Comparison of ENCODE assay signal across 9 cellular contexts in the genomic region with DNA sequence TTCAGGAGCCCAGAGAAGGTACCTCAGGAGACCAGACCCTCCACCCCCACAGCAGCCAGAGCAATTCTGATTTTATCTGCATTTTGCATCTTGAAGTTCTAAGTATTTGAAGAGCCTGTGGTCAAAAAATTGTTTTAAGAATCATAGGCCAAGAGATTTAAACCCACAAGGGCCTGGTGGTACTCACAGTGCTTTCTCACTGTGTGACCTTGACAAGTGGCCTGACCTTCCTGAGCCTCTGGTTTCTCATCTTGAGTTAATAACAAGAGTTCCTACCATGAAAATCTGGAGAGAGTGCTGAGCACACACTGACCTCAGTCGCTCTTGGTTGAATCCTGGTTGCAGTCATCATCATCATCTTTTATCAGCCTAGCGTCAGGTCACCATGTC. TPM values are rescaled to one million over a fixed set of nuclear protein-coding genes. Genes with fewer than 3 reads are reported as not detected.
DNase-seq lines count a peak whose midpoint lies in the region; ATAC-seq and TF ChIP-seq lines count a peak whose summit lies in the region.
"Had no signal": no experiment of that assay in that cellular context is flagged by ENCODE, and none has a peak within 500 bp of the region (broad histone marks: within the 10 kb centered on the region; RNA-seq: fewer than 3 reads in every experiment).

No MANE protein-coding gene starts in this region.

- intact Hi-C loops in CD14-positive monocyte (cut with micrococcal nuclease): loop anchor here in 1 of 2 donors (1.0 to 5.0 kb wide), 3 partner anchors 37 to 163 kb away; a partner anchor contains a TSS

- H3K9me3 ChIP-seq in SJCRH30 (replicated peaks): no peaks in the 10 kb centered on the region

- peak; percentile 8 for ATAC-seq in HG03378 (IDR thresholded peaks at IDR 0.05; ENCODE audit: unreplicated experiment)

- H3K36me3 Mint-ChIP-seq in CD14-positive monocyte (peaks cover 73 to 88% of the 10 kb centered on the region in 2 donors), mesothelial cell of epicardium (peaks cover 19% of the 10 kb centered on the region)
- H3K36me3 Mint-ChIP-seq in activated naive CD8-positive, alpha-beta T cell treated with anti-CD3 and anti-CD28 coated beads for 36 hours: peaks cover 35% of the 10 kb centered on the region

- H3K9me3 Mint-ChIP-seq in CD14-positive monocyte: peaks cover 0 to 5% (median 0%) of the 10 kb centered on the region in 7 donors
- H3K9me3 Mint-ChIP-seq in activated naive CD8-positive, alpha-beta T cell treated with anti-CD3 and anti-CD28 coated beads for 36 hours: no peaks in the 10 kb centered on the region
- no peaks in the 10 kb centered on the region for H3K9me3 Mint-ChIP-seq in mesothelial cell of epicardium
- H3K9me3 Mint-ChIP-seq: memory B cell had no signal

- no peaks in the 10 kb centered on the region for H3K27me3 ChIP-seq in SJCRH30

- no peak overlapping the region for H3K4me3 Mint-ChIP-seq in CD14-positive monocyte
- no peak overlapping the region for H3K4me3 Mint-ChIP-seq in activated naive CD8-positive, alpha-beta T cell treated with anti-CD3 and anti-CD28 coated beads for 36 hours
- no peak overlapping the region for H3K4me3 Mint-ChIP-seq in mesothelial cell of epicardium
- H3K4me3 Mint-ChIP-seq: memory B cell had no signal

- TF ChIP-seq CTCF in CD14-positive monocyte (IDR thresholded peaks at IDR 0.05) (no peak), mesothelial cell of epicardium (IDR thresholded peaks at IDR 0.05; ENCODE audit: unreplicated experiment) (no peak)

- no peak overlapping the region for H3K4me3 ChIP-seq in SJCRH30

- peaks cover 24% of the 10 kb centered on the region for H3K4me1 Mint-ChIP-seq in CD14-positive monocyte
- peaks cover 15% of the 10 kb centered on the region for H3K4me1 Mint-ChIP-seq in activated naive CD8-positive, alpha-beta T cell treated with anti-CD3 and anti-CD28 coated beads for 36 hours
- peaks cover 20% of the 10 kb centered on the region for H3K4me1 Mint-ChIP-seq in mesothelial cell of epicardium

- H3K27me3 Mint-ChIP-seq in CD14-positive monocyte (ENCODE audit: low read depth in 3 of 3) (peaks cover 0 to 2% (median 0%) of the 10 kb centered on the region in 3 donors), mesothelial cell of epicardium (ENCODE audit: low read depth) (no peaks in the 10 kb centered on the region)
- H3K27me3 Mint-ChIP-seq in activated naive CD8-positive, alpha-beta T cell treated with anti-CD3 and anti-CD28 coated beads for 36 hours: no peaks in the 10 kb centered on the region
- H3K27me3 Mint-ChIP-seq: memory B cell had no signal

- H3K27ac Mint-ChIP-seq in CD14-positive monocyte (peak overlapping the region; percentile 86 to 98 (median 89)), mesothelial cell of epicardium (peak overlapping the region; percentile 94)
- H3K27ac Mint-ChIP-seq in activated naive CD8-positive, alpha-beta T cell treated with anti-CD3 and anti-CD28 coated beads for 36 hours: peak overlapping the region; percentile 76
- H3K27ac Mint-ChIP-seq: memory B cell had no signal

- peaks cover 18% of the 10 kb centered on the region for H3K4me1 ChIP-seq in SJCRH30

- DNase-seq in CD14-positive monocyte (ENCODE audit: low spot score) (no peak), mesothelial cell of epicardium (ENCODE audit: low spot score in 2 of 2, unreplicated experiment in 2 of 2) (no peak), superior temporal gyrus (ENCODE audit: extremely low spot score) (no peak), SJCRH30 (no peak), NCI-H1417 (lab: John Stamatoyannopoulos, UW) (no peak)
- no peak for DNase-seq in activated naive CD8-positive, alpha-beta T cell treated with anti-CD3 and anti-CD28 coated beads for 36 hours
- no peak for DNase-seq in activated effector memory CD4-positive, alpha-beta T cell treated with anti-CD3 and anti-CD28 coated beads, Interleukin-2, amount 50 U/mL, for 16 hours

- H3K36me3 ChIP-seq in SJCRH30: peaks cover 43% of the 10 kb centered on the region

- no peak overlapping the region for H3K27ac ChIP-seq in SJCRH30

RNA-seq across cellular contexts. Expression of a gene that starts 45.4 kb away (rescaled TPM):
- polyA plus RNA-seq in CD14-positive monocyte: 10 to 100 TPM in 1 of 2 donors, 1 to 10 TPM in 1; 3.9 to 12.5 TPM
- total RNA-seq in activated naive CD8-positive, alpha-beta T cell treated with anti-CD3 and anti-CD28 coated beads for 36 hours: under 1 TPM; 0.36 to 0.37 TPM
- 374 to 378 TPM (median 377 TPM) in 3 replicates for total RNA-seq in mesothelial cell of epicardium
- total RNA-seq in SJCRH30 (2014; rRNA removed; shearing (Covaris generic)): 71.6 and 73.9 TPM in 2 replicates

RNA-seq across cellular contexts. Expression of a gene that starts 45.5 kb away (rescaled TPM):
- polyA plus RNA-seq in CD14-positive monocyte: 100 to 1,000 TPM; 320 to 329 TPM
- total RNA-seq in activated naive CD8-positive, alpha-beta T cell treated with anti-CD3 and anti-CD28 coated beads for 36 hours: 100 to 1,000 TPM; 137 to 142 TPM
- 140 to 143 TPM (median 140 TPM) in 3 replicates for total RNA-seq in mesothelial cell of epicardium
- 101 and 105 TPM in 2 replicates for total RNA-seq in SJCRH30 (2014; rRNA removed; shearing (Covaris generic))

Comparison
In these comparisons a context has a peak if more than half of its experiments do, and no peak if none do; other contexts are left out.
1. RNA of a gene that starts 45.4 kb away (total RNA-seq): 374 to 378 TPM in mesothelial cell of epicardium and 71.6 to 73.9 TPM in SJCRH30; 0.36 to 0.37 TPM in activated naive CD8-positive, alpha-beta T cell treated with anti-CD3 and anti-CD28 coated beads for 36 hours; every median in the first group is over 10 times any median in the second.
2. Peak in every context shown above with its lines, with median percentiles within 50 percentile points of each other: H3K27ac Mint-ChIP-seq.